1 cellular context compared by ENCODE assay signal in the genomic region with DNA sequence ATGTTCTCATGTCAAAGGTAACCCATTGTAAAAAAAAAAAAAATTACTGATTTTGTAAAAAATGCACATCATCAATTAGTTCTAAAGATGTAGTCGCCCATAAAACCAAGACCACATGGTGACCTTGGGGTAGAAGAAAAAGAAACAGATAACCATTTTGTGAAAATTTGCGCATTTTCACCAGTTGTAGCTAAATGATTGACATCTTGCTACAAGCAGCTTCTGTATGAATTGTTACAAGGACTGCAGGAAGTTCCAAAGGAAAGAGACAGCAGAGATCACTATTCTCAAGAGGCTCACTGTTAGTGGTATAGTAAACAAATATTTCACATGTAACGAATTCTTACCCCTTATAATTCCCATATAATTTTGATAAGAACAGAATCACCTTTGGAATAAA.
TF ChIP-seq lines count a peak whose summit lies in the region.

No MANE protein-coding gene starts in this region.

TF ChIP-seq in GM12878, 131 proteins besides CTCF, POLR2A, EP300 and RAD21 (continued from another document):
- no peak for TF ChIP-seq PAX8 (IDR thresholded peaks at IDR 0.05)
